In the genomic region with DNA sequence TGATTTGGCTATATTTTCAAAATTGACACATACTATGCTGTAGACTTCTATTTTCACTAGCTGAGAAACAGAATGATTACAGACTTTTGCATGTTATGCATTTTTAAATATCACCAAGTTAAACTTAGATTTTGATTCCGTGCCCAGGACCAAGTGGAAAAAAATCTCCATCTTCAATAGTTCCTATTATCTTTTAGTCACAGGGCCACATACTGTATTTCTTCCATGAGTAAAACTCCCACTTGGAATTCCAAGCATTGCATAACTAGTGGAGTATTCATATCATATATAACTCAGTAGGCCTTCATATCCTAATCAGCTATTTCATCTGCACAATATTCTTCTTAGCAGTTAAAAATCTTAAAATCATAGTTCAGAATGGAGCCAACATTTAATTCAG, we compare ENCODE assay signal across 31 cellular contexts.
"Had no signal": no experiment of that assay in that cellular context is flagged by ENCODE, and none has a peak within 500 bp of the region (broad histone marks: within the 10 kb centered on the region; RNA-seq: fewer than 3 reads in every experiment).

No MANE protein-coding gene starts in this region.

- H3K27me3 ChIP-seq: colonic mucosa, dorsolateral prefrontal cortex, heart left ventricle, neutrophil, right lobe of liver, uterus had no signal

- H3K4me1 ChIP-seq: colonic mucosa, right lobe of liver, uterus had no signal

- H3K27me3 Mint-ChIP-seq: activated CD4-positive, alpha-beta memory T cell treated with anti-CD3 and anti-CD28 coated beads for 36 hours; activated CD4-positive, alpha-beta T cell treated with anti-CD3 and anti-CD28 coated beads, Interleukin-2, amount 10 ng/mL, durations not matched to agents 24 days and 14 days; activated naive CD4-positive, alpha-beta T cell treated with anti-CD3 and anti-CD28 coated beads, Interleukin-2, amount 10 ng/mL, durations not matched to agents 7 days and 5 days; activated T-cell treated with anti-CD3 and anti-CD28 coated beads, Interleukin-2, amount 50 U/mL, for 24 hours; stimulated activated naive CD8-positive, alpha-beta T cell treated with anti-CD3 and anti-CD28 coated beads, Interleukin-15, Interleukin-2, amounts not matched to agents 100 ng/mL and 50 ng/mL, for 24 hours had no signal

- H3K4me3 ChIP-seq: colonic mucosa, dorsolateral prefrontal cortex, heart left ventricle, right lobe of liver, skin epidermis, uterus had no signal

- H3K27ac Mint-ChIP-seq: activated CD4-positive, alpha-beta memory T cell treated with anti-CD3 and anti-CD28 coated beads for 36 hours; activated CD4-positive, alpha-beta T cell treated with anti-CD3 and anti-CD28 coated beads, Interleukin-2, amount 10 ng/mL, durations not matched to agents 24 days and 14 days; activated naive CD4-positive, alpha-beta T cell treated with anti-CD3 and anti-CD28 coated beads, Interleukin-2, amount 10 ng/mL, durations not matched to agents 7 days and 5 days; activated T-cell treated with anti-CD3 and anti-CD28 coated beads, Interleukin-2, amount 50 U/mL, for 24 hours; immature natural killer cell; nephron progenitor cell; progenitor cell of endocrine pancreas; stimulated activated naive CD8-positive, alpha-beta T cell treated with anti-CD3 and anti-CD28 coated beads, Interleukin-15, Interleukin-2, amounts not matched to agents 100 ng/mL and 50 ng/mL, for 24 hours; T-helper 1 cell treated with Interleukin-12 subunit alpha and Interleukin-12 subunit beta and Interleukin-4 antibody, amounts not matched to agents 30 μg/mL and 1 μg/mL, for 36 hours; type B pancreatic cell had no signal

- H3K9me3 ChIP-seq: colonic mucosa, heart left ventricle, neutrophil, right lobe of liver, uterus had no signal

- H3K4me3 Mint-ChIP-seq: activated CD4-positive, alpha-beta memory T cell treated with anti-CD3 and anti-CD28 coated beads for 36 hours; activated CD4-positive, alpha-beta T cell treated with anti-CD3 and anti-CD28 coated beads, Interleukin-2, amount 10 ng/mL, durations not matched to agents 24 days and 14 days; activated naive CD4-positive, alpha-beta T cell treated with anti-CD3 and anti-CD28 coated beads, Interleukin-2, amount 10 ng/mL, durations not matched to agents 7 days and 5 days; activated T-cell treated with anti-CD3 and anti-CD28 coated beads, Interleukin-2, amount 50 U/mL, for 24 hours; immature natural killer cell; nephron progenitor cell; stimulated activated naive CD8-positive, alpha-beta T cell treated with anti-CD3 and anti-CD28 coated beads, Interleukin-15, Interleukin-2, amounts not matched to agents 100 ng/mL and 50 ng/mL, for 24 hours; T-helper 1 cell treated with Interleukin-12 subunit alpha and Interleukin-12 subunit beta and Interleukin-4 antibody, amounts not matched to agents 30 μg/mL and 1 μg/mL, for 36 hours; type B pancreatic cell had no signal

- H3K36me3 Mint-ChIP-seq: type B pancreatic cell had no signal

- H3K4me1 Mint-ChIP-seq: activated CD4-positive, alpha-beta T cell treated with anti-CD3 and anti-CD28 coated beads, Interleukin-2, amount 10 ng/mL, durations not matched to agents 24 days and 14 days; activated naive CD4-positive, alpha-beta T cell treated with anti-CD3 and anti-CD28 coated beads, Interleukin-2, amount 10 ng/mL, durations not matched to agents 7 days and 5 days had no signal

- H3K27ac ChIP-seq: colonic mucosa, dorsolateral prefrontal cortex, heart left ventricle, neutrophil, right lobe of liver, skin epidermis, uterus, WERI-Rb-1 had no signal

- ATAC-seq: activated CD4-positive, CD25-positive, alpha-beta regulatory T cell treated with anti-CD3 and anti-CD28 coated beads, Interleukin-2, amount 50 U/mL, for 24 hours; heart left ventricle; left colon; right lobe of liver had no signal

- H3K9me3 Mint-ChIP-seq: activated CD4-positive, alpha-beta memory T cell treated with anti-CD3 and anti-CD28 coated beads for 36 hours; activated naive CD4-positive, alpha-beta T cell treated with anti-CD3 and anti-CD28 coated beads, Interleukin-2, amount 10 ng/mL, durations not matched to agents 7 days and 5 days; activated T-cell treated with anti-CD3 and anti-CD28 coated beads, Interleukin-2, amount 50 U/mL, for 24 hours; immature natural killer cell; nephron progenitor cell; stimulated activated naive CD8-positive, alpha-beta T cell treated with anti-CD3 and anti-CD28 coated beads, Interleukin-15, Interleukin-2, amounts not matched to agents 100 ng/mL and 50 ng/mL, for 24 hours; T-helper 1 cell treated with Interleukin-12 subunit alpha and Interleukin-12 subunit beta and Interleukin-4 antibody, amounts not matched to agents 30 μg/mL and 1 μg/mL, for 36 hours; type B pancreatic cell had no signal

- DNase-seq: activated CD4-positive, alpha-beta memory T cell treated with anti-CD3 and anti-CD28 coated beads for 36 hours; activated CD4-positive, alpha-beta T cell treated with anti-CD3 and anti-CD28 coated beads, Interleukin-2, amount 10 ng/mL, durations not matched to agents 24 days and 14 days; activated CD8-positive, alpha-beta memory T cell treated with anti-CD3 and anti-CD28 coated beads, Interleukin-2, amount 50 U/mL, for 4 hours; activated gamma-delta T cell; activated naive CD4-positive, alpha-beta T cell treated with anti-CD3 and anti-CD28 coated beads, Interleukin-2, amount 10 ng/mL, durations not matched to agents 7 days and 5 days; activated T-cell treated with anti-CD3 and anti-CD28 coated beads, Interleukin-2, amount 50 U/mL, for 24 hours; colonic mucosa; dorsolateral prefrontal cortex; effector memory CD4-positive, alpha-beta T cell; foreskin fibroblast; heart left ventricle; hypothalamus; immature natural killer cell; kidney; left colon; mammary epithelial cell; nephron progenitor cell; right lobe of liver; stimulated activated CD4-positive, alpha-beta T cell treated with anti-CD3 and anti-CD28 coated beads, Interleukin-12 subunit alpha, Interleukin-12 subunit beta, amount 100 ng/mL, for 4 hours; stimulated activated CD4-positive, alpha-beta T cell treated with anti-CD3 and anti-CD28 coated beads, Interleukin-4, amount 100 ng/mL, for 1 hour; substantia nigra; T1000; uterus; WERI-Rb-1 had no signal

- H3K36me3 ChIP-seq: colonic mucosa, heart left ventricle, right lobe of liver, uterus, WERI-Rb-1 had no signal
